ENCODE assay signal across 1 cellular context in genomic region chr1:9539165-9539828, GRCh38.
A peak's percentile ranks its signal among the peaks of the same experiment; 100 is the strongest.
TF ChIP-seq lines count a peak whose summit lies in the region.

SLC25A33 (plus strand) TSS chr1:9539465; CDS start chr1:9539692, 227 bp downstream.

TF ChIP-seq in WTC11, 78 proteins besides CTCF, POLR2A, EP300 and RAD21 (continued from another document):
- TF ChIP-seq ZSCAN18 (CRISPR knock-in tag; IDR thresholded peaks at IDR 0.05) (no peak), FOXP1 (CRISPR knock-in tag; IDR thresholded peaks at IDR 0.05; ENCODE audit: borderline replicate concordance) (peak; percentile 91), NFE2L1 (CRISPR knock-in tag; IDR thresholded peaks at IDR 0.05) (peak; percentile 52; the same call in 1 of the 2 replicates), ESRRA (CRISPR knock-in tag; IDR thresholded peaks at IDR 0.05; ENCODE audit: borderline replicate concordance) (peak; percentile 59; the same call in 1 of the 2 replicates), SMAD3 (CRISPR knock-in tag; IDR thresholded peaks at IDR 0.05; ENCODE audit: borderline replicate concordance) (no peak), ZNF121 (CRISPR knock-in tag; IDR thresholded peaks at IDR 0.05) (no peak), KAT7 (CRISPR knock-in tag; IDR thresholded peaks at IDR 0.05; ENCODE audit: borderline replicate concordance) (peak; percentile 88; the same call in 1 of the 2 replicates), FOXJ3 (CRISPR knock-in tag; IDR thresholded peaks at IDR 0.05; ENCODE audit: borderline replicate concordance) (no peak), GRHL2 (CRISPR knock-in tag; IDR thresholded peaks at IDR 0.05; ENCODE audit: insufficient replicate concordance, severe bottlenecking) (no peak)
- TF ChIP-seq, protein P1, sequence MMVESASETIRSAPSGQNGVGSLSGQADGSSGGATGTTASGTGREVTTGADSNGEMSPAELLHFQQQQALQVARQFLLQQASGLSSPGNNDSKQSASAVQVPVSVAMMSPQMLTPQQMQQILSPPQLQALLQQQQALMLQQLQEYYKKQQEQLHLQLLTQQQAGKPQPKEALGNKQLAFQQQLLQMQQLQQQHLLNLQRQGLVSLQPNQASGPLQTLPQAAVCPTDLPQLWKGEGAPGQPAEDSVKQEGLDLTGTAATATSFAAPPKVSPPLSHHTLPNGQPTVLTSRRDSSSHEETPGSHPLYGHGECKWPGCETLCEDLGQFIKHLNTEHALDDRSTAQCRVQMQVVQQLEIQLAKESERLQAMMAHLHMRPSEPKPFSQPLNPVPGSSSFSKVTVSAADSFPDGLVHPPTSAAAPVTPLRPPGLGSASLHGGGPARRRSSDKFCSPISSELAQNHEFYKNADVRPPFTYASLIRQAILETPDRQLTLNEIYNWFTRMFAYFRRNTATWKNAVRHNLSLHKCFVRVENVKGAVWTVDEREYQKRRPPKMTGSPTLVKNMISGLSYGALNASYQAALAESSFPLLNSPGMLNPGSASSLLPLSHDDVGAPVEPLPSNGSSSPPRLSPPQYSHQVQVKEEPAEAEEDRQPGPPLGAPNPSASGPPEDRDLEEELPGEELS (CRISPR knock-in tag; IDR thresholded peaks at IDR 0.05): peak; percentile 78; the same call in 1 of the 2 replicates
